ENCODE assay signal across 1 cellular context in the genomic region with DNA sequence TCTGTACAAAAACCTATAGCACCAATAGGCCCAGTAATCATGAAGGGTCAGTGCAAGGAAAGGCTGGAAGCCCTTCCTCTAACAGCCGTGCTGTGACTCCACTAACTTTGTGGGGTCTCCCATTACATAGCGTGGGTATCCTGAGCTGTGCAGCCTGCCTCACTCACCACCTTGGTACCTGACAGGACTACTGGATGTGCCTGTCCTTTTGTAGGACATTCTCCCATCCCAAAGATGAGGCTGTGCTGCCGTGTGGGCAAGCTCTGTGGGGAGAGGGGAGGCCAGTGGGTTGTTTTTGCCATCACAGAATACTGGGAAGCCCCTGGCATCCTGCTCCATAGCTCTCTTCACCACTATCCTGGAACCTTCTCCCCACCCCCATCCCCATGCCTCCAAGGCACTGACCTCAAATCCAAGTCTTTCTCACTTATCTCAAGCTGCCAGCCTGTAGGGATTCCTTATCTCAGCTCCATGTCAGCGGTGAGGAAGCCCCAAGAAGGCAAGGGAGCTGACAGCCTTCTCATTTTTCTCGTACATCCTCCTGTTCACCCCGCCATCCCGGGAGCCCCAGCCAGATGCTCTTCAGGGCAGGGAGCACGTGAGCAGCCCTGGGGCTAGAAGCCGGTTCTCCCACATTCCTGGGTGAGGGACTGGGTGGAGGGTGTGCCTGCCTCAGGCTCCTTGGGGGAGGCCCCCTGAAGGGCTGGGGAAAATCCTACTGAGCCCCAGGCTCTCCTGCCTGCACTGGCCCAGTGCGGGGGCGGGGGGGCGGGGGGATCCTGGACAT.
TF ChIP-seq lines count a peak whose summit lies in the region.

No MANE protein-coding gene starts in this region.

TF ChIP-seq in K562, 482 proteins besides CTCF, POLR2A, EP300 and RAD21 (continued from another document and continues in another):
- TF ChIP-seq, protein P1, sequence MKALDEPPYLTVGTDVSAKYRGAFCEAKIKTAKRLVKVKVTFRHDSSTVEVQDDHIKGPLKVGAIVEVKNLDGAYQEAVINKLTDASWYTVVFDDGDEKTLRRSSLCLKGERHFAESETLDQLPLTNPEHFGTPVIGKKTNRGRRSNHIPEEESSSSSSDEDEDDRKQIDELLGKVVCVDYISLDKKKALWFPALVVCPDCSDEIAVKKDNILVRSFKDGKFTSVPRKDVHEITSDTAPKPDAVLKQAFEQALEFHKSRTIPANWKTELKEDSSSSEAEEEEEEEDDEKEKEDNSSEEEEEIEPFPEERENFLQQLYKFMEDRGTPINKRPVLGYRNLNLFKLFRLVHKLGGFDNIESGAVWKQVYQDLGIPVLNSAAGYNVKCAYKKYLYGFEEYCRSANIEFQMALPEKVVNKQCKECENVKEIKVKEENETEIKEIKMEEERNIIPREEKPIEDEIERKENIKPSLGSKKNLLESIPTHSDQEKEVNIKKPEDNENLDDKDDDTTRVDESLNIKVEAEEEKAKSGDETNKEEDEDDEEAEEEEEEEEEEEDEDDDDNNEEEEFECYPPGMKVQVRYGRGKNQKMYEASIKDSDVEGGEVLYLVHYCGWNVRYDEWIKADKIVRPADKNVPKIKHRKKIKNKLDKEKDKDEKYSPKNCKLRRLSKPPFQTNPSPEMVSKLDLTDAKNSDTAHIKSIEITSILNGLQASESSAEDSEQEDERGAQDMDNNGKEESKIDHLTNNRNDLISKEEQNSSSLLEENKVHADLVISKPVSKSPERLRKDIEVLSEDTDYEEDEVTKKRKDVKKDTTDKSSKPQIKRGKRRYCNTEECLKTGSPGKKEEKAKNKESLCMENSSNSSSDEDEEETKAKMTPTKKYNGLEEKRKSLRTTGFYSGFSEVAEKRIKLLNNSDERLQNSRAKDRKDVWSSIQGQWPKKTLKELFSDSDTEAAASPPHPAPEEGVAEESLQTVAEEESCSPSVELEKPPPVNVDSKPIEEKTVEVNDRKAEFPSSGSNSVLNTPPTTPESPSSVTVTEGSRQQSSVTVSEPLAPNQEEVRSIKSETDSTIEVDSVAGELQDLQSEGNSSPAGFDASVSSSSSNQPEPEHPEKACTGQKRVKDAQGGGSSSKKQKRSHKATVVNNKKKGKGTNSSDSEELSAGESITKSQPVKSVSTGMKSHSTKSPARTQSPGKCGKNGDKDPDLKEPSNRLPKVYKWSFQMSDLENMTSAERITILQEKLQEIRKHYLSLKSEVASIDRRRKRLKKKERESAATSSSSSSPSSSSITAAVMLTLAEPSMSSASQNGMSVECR (CRISPR knock-in tag; IDR thresholded peaks at IDR 0.05) = no peak
- TF ChIP-seq SREBF1 (IDR thresholded peaks at IDR 0.05; ENCODE audit: borderline replicate concordance, low read depth, low read length) (no peak), ZC3H11A (IDR thresholded peaks at IDR 0.05; ENCODE audit: low read depth, low read length) (no peak), ZNF583 (CRISPR knock-in tag; IDR thresholded peaks at IDR 0.05) (peak; percentile 79; the same call in 1 of the 2 replicates), TCFL5 (CRISPR knock-in tag; conservative IDR thresholded peaks at IDR 0.05) (no peak), CBX1 (IDR thresholded peaks at IDR 0.05; ENCODE audit: low read depth) (no peak), ZNF24 (IDR thresholded peaks at IDR 0.05) (no peak; the same call in 1 of the 2 replicates), CREB1 (IDR thresholded peaks at IDR 0.05) (no peak), CREB1 (CRISPR knock-in tag; IDR thresholded peaks at IDR 0.05) (no peak), SP1 (CRISPR knock-in tag; IDR thresholded peaks at IDR 0.05) (0 out of 2 replicates have a peak, but pooled peaks have one; percentile 6), DACH1 (IDR thresholded peaks at IDR 0.05; ENCODE audit: partially characterized antibody) (no peak), CHD2 (IDR thresholded peaks at IDR 0.05; ENCODE audit: low read depth, low read length) (no peak), BRD4 (IDR thresholded peaks at IDR 0.05) (no peak), SRSF3 (IDR thresholded peaks at IDR 0.05; ENCODE audit: insufficient read depth, low read length) (no peak), ILF3 (IDR thresholded peaks at IDR 0.05; ENCODE audit: borderline replicate concordance) (no peak), IFI16 (CRISPR knock-in tag; IDR thresholded peaks at IDR 0.05) (no peak), ELF2 (CRISPR knock-in tag; IDR thresholded peaks at IDR 0.05) (no peak), JUNB (CRISPR knock-in tag; conservative IDR thresholded peaks at IDR 0.05) (no peak), STAG1 (CRISPR knock-in tag; IDR thresholded peaks at IDR 0.05; ENCODE audit: borderline replicate concordance) (no peak), SIN3B (IDR thresholded peaks at IDR 0.05; ENCODE audit: low read depth) (no peak), POLR2B (IDR thresholded peaks at IDR 0.05; ENCODE audit: low read depth, partially characterized antibody) (no peak), ZNF57 (CRISPR knock-in tag; IDR thresholded peaks at IDR 0.05) (no peak), ATF1 (CRISPR knock-in tag; IDR thresholded peaks at IDR 0.05) (no peak), ATF1 (tag; IDR thresholded peaks at IDR 0.05) (no peak), SMARCB1 (IDR thresholded peaks at IDR 0.05; ENCODE audit: insufficient read length, low read depth) (no peak), ZNF696 (CRISPR knock-in tag; conservative IDR thresholded peaks at IDR 0.05) (no peak), CC2D1A (IDR thresholded peaks at IDR 0.05) (peak; percentile 41; the same call in 1 of the 2 replicates)
- TF ChIP-seq, protein P2, sequence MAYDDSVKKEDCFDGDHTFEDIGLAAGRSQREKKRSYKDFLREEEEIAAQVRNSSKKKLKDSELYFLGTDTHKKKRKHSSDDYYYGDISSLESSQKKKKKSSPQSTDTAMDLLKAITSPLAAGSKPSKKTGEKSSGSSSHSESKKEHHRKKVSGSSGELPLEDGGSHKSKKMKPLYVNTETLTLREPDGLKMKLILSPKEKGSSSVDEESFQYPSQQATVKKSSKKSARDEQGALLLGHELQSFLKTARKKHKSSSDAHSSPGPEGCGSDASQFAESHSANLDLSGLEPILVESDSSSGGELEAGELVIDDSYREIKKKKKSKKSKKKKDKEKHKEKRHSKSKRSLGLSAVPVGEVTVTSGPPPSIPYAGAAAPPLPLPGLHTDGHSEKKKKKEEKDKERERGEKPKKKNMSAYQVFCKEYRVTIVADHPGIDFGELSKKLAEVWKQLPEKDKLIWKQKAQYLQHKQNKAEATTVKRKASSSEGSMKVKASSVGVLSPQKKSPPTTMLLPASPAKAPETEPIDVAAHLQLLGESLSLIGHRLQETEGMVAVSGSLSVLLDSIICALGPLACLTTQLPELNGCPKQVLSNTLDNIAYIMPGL (CRISPR knock-in tag; IDR thresholded peaks at IDR 0.05) = no peak
- TF ChIP-seq, protein P3, sequence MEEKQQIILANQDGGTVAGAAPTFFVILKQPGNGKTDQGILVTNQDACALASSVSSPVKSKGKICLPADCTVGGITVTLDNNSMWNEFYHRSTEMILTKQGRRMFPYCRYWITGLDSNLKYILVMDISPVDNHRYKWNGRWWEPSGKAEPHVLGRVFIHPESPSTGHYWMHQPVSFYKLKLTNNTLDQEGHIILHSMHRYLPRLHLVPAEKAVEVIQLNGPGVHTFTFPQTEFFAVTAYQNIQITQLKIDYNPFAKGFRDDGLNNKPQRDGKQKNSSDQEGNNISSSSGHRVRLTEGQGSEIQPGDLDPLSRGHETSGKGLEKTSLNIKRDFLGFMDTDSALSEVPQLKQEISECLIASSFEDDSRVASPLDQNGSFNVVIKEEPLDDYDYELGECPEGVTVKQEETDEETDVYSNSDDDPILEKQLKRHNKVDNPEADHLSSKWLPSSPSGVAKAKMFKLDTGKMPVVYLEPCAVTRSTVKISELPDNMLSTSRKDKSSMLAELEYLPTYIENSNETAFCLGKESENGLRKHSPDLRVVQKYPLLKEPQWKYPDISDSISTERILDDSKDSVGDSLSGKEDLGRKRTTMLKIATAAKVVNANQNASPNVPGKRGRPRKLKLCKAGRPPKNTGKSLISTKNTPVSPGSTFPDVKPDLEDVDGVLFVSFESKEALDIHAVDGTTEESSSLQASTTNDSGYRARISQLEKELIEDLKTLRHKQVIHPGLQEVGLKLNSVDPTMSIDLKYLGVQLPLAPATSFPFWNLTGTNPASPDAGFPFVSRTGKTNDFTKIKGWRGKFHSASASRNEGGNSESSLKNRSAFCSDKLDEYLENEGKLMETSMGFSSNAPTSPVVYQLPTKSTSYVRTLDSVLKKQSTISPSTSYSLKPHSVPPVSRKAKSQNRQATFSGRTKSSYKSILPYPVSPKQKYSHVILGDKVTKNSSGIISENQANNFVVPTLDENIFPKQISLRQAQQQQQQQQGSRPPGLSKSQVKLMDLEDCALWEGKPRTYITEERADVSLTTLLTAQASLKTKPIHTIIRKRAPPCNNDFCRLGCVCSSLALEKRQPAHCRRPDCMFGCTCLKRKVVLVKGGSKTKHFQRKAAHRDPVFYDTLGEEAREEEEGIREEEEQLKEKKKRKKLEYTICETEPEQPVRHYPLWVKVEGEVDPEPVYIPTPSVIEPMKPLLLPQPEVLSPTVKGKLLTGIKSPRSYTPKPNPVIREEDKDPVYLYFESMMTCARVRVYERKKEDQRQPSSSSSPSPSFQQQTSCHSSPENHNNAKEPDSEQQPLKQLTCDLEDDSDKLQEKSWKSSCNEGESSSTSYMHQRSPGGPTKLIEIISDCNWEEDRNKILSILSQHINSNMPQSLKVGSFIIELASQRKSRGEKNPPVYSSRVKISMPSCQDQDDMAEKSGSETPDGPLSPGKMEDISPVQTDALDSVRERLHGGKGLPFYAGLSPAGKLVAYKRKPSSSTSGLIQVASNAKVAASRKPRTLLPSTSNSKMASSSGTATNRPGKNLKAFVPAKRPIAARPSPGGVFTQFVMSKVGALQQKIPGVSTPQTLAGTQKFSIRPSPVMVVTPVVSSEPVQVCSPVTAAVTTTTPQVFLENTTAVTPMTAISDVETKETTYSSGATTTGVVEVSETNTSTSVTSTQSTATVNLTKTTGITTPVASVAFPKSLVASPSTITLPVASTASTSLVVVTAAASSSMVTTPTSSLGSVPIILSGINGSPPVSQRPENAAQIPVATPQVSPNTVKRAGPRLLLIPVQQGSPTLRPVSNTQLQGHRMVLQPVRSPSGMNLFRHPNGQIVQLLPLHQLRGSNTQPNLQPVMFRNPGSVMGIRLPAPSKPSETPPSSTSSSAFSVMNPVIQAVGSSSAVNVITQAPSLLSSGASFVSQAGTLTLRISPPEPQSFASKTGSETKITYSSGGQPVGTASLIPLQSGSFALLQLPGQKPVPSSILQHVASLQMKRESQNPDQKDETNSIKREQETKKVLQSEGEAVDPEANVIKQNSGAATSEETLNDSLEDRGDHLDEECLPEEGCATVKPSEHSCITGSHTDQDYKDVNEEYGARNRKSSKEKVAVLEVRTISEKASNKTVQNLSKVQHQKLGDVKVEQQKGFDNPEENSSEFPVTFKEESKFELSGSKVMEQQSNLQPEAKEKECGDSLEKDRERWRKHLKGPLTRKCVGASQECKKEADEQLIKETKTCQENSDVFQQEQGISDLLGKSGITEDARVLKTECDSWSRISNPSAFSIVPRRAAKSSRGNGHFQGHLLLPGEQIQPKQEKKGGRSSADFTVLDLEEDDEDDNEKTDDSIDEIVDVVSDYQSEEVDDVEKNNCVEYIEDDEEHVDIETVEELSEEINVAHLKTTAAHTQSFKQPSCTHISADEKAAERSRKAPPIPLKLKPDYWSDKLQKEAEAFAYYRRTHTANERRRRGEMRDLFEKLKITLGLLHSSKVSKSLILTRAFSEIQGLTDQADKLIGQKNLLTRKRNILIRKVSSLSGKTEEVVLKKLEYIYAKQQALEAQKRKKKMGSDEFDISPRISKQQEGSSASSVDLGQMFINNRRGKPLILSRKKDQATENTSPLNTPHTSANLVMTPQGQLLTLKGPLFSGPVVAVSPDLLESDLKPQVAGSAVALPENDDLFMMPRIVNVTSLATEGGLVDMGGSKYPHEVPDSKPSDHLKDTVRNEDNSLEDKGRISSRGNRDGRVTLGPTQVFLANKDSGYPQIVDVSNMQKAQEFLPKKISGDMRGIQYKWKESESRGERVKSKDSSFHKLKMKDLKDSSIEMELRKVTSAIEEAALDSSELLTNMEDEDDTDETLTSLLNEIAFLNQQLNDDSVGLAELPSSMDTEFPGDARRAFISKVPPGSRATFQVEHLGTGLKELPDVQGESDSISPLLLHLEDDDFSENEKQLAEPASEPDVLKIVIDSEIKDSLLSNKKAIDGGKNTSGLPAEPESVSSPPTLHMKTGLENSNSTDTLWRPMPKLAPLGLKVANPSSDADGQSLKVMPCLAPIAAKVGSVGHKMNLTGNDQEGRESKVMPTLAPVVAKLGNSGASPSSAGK (IDR thresholded peaks at IDR 0.05) = no peak
- TF ChIP-seq, protein P4, sequence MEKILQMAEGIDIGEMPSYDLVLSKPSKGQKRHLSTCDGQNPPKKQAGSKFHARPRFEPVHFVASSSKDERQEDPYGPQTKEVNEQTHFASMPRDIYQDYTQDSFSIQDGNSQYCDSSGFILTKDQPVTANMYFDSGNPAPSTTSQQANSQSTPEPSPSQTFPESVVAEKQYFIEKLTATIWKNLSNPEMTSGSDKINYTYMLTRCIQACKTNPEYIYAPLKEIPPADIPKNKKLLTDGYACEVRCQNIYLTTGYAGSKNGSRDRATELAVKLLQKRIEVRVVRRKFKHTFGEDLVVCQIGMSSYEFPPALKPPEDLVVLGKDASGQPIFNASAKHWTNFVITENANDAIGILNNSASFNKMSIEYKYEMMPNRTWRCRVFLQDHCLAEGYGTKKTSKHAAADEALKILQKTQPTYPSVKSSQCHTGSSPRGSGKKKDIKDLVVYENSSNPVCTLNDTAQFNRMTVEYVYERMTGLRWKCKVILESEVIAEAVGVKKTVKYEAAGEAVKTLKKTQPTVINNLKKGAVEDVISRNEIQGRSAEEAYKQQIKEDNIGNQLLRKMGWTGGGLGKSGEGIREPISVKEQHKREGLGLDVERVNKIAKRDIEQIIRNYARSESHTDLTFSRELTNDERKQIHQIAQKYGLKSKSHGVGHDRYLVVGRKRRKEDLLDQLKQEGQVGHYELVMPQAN (IDR thresholded peaks at IDR 0.05; ENCODE audit: borderline replicate concordance) = no peak
- TF ChIP-seq, protein P5, sequence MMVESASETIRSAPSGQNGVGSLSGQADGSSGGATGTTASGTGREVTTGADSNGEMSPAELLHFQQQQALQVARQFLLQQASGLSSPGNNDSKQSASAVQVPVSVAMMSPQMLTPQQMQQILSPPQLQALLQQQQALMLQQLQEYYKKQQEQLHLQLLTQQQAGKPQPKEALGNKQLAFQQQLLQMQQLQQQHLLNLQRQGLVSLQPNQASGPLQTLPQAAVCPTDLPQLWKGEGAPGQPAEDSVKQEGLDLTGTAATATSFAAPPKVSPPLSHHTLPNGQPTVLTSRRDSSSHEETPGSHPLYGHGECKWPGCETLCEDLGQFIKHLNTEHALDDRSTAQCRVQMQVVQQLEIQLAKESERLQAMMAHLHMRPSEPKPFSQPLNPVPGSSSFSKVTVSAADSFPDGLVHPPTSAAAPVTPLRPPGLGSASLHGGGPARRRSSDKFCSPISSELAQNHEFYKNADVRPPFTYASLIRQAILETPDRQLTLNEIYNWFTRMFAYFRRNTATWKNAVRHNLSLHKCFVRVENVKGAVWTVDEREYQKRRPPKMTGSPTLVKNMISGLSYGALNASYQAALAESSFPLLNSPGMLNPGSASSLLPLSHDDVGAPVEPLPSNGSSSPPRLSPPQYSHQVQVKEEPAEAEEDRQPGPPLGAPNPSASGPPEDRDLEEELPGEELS (CRISPR knock-in tag; IDR thresholded peaks at IDR 0.05; ENCODE audit: borderline replicate concordance) = no peak
- TF ChIP-seq, protein P6, sequence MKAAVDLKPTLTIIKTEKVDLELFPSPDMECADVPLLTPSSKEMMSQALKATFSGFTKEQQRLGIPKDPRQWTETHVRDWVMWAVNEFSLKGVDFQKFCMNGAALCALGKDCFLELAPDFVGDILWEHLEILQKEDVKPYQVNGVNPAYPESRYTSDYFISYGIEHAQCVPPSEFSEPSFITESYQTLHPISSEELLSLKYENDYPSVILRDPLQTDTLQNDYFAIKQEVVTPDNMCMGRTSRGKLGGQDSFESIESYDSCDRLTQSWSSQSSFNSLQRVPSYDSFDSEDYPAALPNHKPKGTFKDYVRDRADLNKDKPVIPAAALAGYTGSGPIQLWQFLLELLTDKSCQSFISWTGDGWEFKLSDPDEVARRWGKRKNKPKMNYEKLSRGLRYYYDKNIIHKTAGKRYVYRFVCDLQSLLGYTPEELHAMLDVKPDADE (conservative IDR thresholded peaks at IDR 0.05; ENCODE audit: control insufficient read depth, low read depth, low read length) = no peak
